Comparison of ENCODE assay signal across 8 cellular contexts in genomic region chr1:248825909-248826760, GRCh38. TPM values are rescaled to one million over a fixed set of nuclear protein-coding genes. Genes with fewer than 3 reads are reported as not detected.
DNase-seq lines count a peak whose midpoint lies in the region; ATAC-seq and TF ChIP-seq lines count a peak whose summit lies in the region.

TSS of gene SH3BP5L (minus strand) at chr1:248825915. CDS start at chr1:248824935, 980 bp downstream.

- H3K9me3 Mint-ChIP-seq in natural killer cell, result no peaks in the 10 kb centered on the region

- peak within 1 kb of the TSS; percentile 85 to 91 (median 89) for H3K4me3 ChIP-seq in fibroblast of lung (replicated peaks in 1 of 4; ENCODE audit: control extremely low read depth in 1 of 4, insufficient read depth in 1 of 4, low read depth in 3 of 4, low read length in 4 of 4)

- peaks cover 2% of the 10 kb centered on the region for H4K20me1 ChIP-seq in fibroblast of lung (ENCODE audit: control insufficient read depth, extremely low read depth, insufficient read depth, low read length)

- peak within 1 kb of the TSS; percentile 92 for H3K4me2 ChIP-seq in fibroblast of lung (ENCODE audit: extremely low read depth, insufficient read depth, low read length)

- peaks cover 55 to 56% of the 10 kb centered on the region in 2 donors for H3K4me1 Mint-ChIP-seq in natural killer cell

- peak; percentile 98 for TF ChIP-seq CTCF in LNCAP (IDR thresholded peaks at IDR 0.05)
- peak; percentile 53 to 67 for TF ChIP-seq CTCF in fibroblast of lung (conservative IDR thresholded peaks at IDR 0.05 in 1 of 2, IDR thresholded peaks at IDR 0.05 in 1 of 2; ENCODE audit: low read depth in 1 of 2, low read length in 2 of 2)
- peak; percentile 79 for TF ChIP-seq CTCF in natural killer cell (IDR thresholded peaks at IDR 0.05)

- H3K27me3 ChIP-seq in fibroblast of lung (ENCODE audit: control insufficient read depth, insufficient read depth, low read length), result no peaks in the 10 kb centered on the region

- peak; percentile 85 to 95 (median 87) for ATAC-seq in natural killer cell

- H3K36me3 ChIP-seq in fibroblast of lung (ENCODE audit: control insufficient read depth, insufficient read depth, low read length), result peaks cover 2% of the 10 kb centered on the region

- peak within 1 kb of the TSS; percentile 96 for H3K27ac Mint-ChIP-seq in natural killer cell

- peak within 1 kb of the TSS; percentile 96 for H3K4me3 Mint-ChIP-seq in natural killer cell

- H2AFZ ChIP-seq in fibroblast of lung (ENCODE audit: low read length), result peak within 1 kb of the TSS; percentile 99

- peaks cover 31% of the 10 kb centered on the region for H3K4me1 ChIP-seq in fibroblast of lung (ENCODE audit: control insufficient read depth, extremely low read depth, insufficient read depth, low read length)

- intact Hi-C loops in natural killer cell (cut with micrococcal nuclease), result loop anchor here (1.0 kb wide), 4 partner anchors 12 to 80 kb away; partner anchors contain the start of genes PGBD2 and ZNF672

- H3K9me3 ChIP-seq in fibroblast of lung (ENCODE audit: control insufficient read depth, insufficient read depth, low read depth, low read length), result no peaks in the 10 kb centered on the region

- peak within 1 kb of the TSS; percentile 82 for H3K9ac ChIP-seq in fibroblast of lung (ENCODE audit: insufficient read depth, low read length)

- H3K27ac ChIP-seq in fibroblast of lung (ENCODE audit: insufficient read depth, low read length), result peak within 1 kb of the TSS; percentile 98

- no peaks in the 10 kb centered on the region for H3K27me3 Mint-ChIP-seq in natural killer cell (ENCODE audit: low read depth in 2 of 2)

- DNase-seq in EL, result peak; percentile 96
- DNase-seq in GOT3 (lab: John Stamatoyannopoulos, UW), result peak; percentile 89
- DNase-seq in RPMI8226, result peak; percentile 97
- DNase-seq in activated T-helper 1 cell treated with anti-CD3 and anti-CD28 coated beads, Interleukin-2, amount 50 U/mL, for 16 hours (ENCODE audit: low read depth in 1 of 2, low spot score in 1 of 2), result peak; percentile 78 to 82
- peak; percentile 97 for DNase-seq in fibroblast of lung (ENCODE audit: low read depth in 2 of 2)
- peak; percentile 87 for DNase-seq in natural killer cell
- peak; percentile 90 for DNase-seq in stimulated activated naive CD4-positive, alpha-beta T cell treated with Interleukin-2 at 50 U/mL for 16 hours (lab: John Stamatoyannopoulos, UW)

- no peaks in the 10 kb centered on the region for H3K36me3 Mint-ChIP-seq in natural killer cell

- H3K79me2 ChIP-seq in fibroblast of lung (ENCODE audit: control insufficient read depth, insufficient read depth, low read length), result peaks cover 38% of the 10 kb centered on the region

RNA-seq across cellular contexts. Expression of gene SH3BP5L, which starts in this region (rescaled TPM):
- total RNA-seq in fibroblast of lung (19.8 and 20.3 TPM in 2 replicates), natural killer cell (10 to 100 TPM; 19.0 to 27.5 (median 22.9) TPM)
- polyA plus RNA-seq in fibroblast of lung, result 17.5 and 17.9 TPM in 2 replicates
- 20.3 and 22.0 TPM in 2 replicates for polyA plus RNA-seq in fibroblast of lung (2012)
- 21.1 and 22.9 TPM in 2 replicates for polyA minus RNA-seq in fibroblast of lung (ENCODE audit: low replicate concordance)

Comparison
In these comparisons a context has a peak if more than half of its experiments do, and no peak if none do; other contexts are left out.
1. Peak in every context shown above with its lines: DNase-seq, ATAC-seq, H3K4me3 ChIP-seq and H3K27ac ChIP-seq.